ENCODE assay signal across 9 cellular contexts in genomic region chr1:226697151-226697575, GRCh38. TPM values are rescaled to one million over a fixed set of nuclear protein-coding genes. Genes with fewer than 3 reads are reported as not detected.
DNase-seq lines count a peak whose midpoint lies in the region; ATAC-seq and TF ChIP-seq lines count a peak whose summit lies in the region.
"Had no signal": no experiment of that assay in that cellular context is flagged by ENCODE, and none has a peak within 500 bp of the region (broad histone marks: within the 10 kb centered on the region; RNA-seq: fewer than 3 reads in every experiment).

No MANE protein-coding gene starts in this region.

- no peak for TF ChIP-seq CTCF in VCaP (conservative IDR thresholded peaks at IDR 0.05)

- WGBS in right cardiac atrium = 42% methylated on average over 2 of the region's 2 CpGs

- no peak for ATAC-seq in right cardiac atrium

- H3K27me3 ChIP-seq in right cardiac atrium (ENCODE audit: control insufficient read depth, insufficient read depth) = no peaks in the 10 kb centered on the region

- intact Hi-C loops in right cardiac atrium (cut with DNase I) = no loop called here

- DNase-seq in Daoy (ENCODE audit: low read depth) (peak; percentile 26), HCEC 1CT (peak; percentile 83), kidney glomerular epithelial cell (lab: John Stamatoyannopoulos, UW) (peak; percentile 22), retina (no peak), NCI-H2196 treated with DMSO at 0.1 percent for 48 hours (lab: John Stamatoyannopoulos, UW; ENCODE audit: unreplicated experiment) (no peak), right cardiac atrium (no peak)
- DNase-seq in activated effector memory CD4-positive, alpha-beta T cell treated with anti-CD3 and anti-CD28 coated beads, Interleukin-2, amount 50 U/mL, for 16 hours = no peak

- no peak overlapping the region for H3K4me3 ChIP-seq in right cardiac atrium (ENCODE audit: low read length)

- H3K27ac ChIP-seq in VCaP (peak overlapping the region; percentile 75), right cardiac atrium (ENCODE audit: low read length) (no peak overlapping the region)
- H3K27ac ChIP-seq: HL-60 had no signal

- no peaks in the 10 kb centered on the region for H3K9me3 ChIP-seq in right cardiac atrium (ENCODE audit: control insufficient read depth, low read length)

- H3K4me1 ChIP-seq in right cardiac atrium (ENCODE audit: control insufficient read depth, insufficient read depth, low read length) = peaks cover 5% of the 10 kb centered on the region

RNA-seq across cellular contexts. Expression of gene ITPKB, which starts 41.9 kb away (rescaled TPM):
- total RNA-seq in Daoy (2014; rRNA removed; shearing (Covaris generic)) = 2.3 and 5.4 TPM in 2 replicates
- total RNA-seq in right cardiac atrium = 10 to 100 TPM in 2 of 4 donors, 1 to 10 TPM in 2; 9.6 to 15.4 (median 11.1) TPM
- 9.6 TPM for polyA plus RNA-seq in right cardiac atrium

Comparison
In these comparisons a context has a peak if more than half of its experiments do, and no peak if none do; other contexts are left out.
1. DNase-seq: peak in Daoy (single experiment), HCEC 1CT (single experiment) and kidney glomerular epithelial cell (single experiment); none in activated effector memory CD4-positive, alpha-beta T cell treated with anti-CD3 and anti-CD28 coated beads, Interleukin-2, amount 50 U/mL, for 16 hours (single experiment), retina (single experiment), NCI-H2196 treated with DMSO at 0.1 percent for 48 hours (single experiment) and right cardiac atrium (0 of 3).